Comparison of ENCODE assay signal across 10 cellular contexts in genomic region chr3:108006077-108006675, GRCh38.
DNase-seq lines count a peak whose midpoint lies in the region; ATAC-seq and TF ChIP-seq lines count a peak whose summit lies in the region.
"Had no signal": no experiment of that assay in that cellular context is flagged by ENCODE, and none has a peak within 500 bp of the region (broad histone marks: within the 10 kb centered on the region; RNA-seq: fewer than 3 reads in every experiment).

No MANE protein-coding gene starts in this region.

- 12 to 27% methylated on average over 5 to 6 of the region's 9 CpGs for WGBS in esophagus squamous epithelium, 2 donors
- 15 to 22% (median 18%) methylated on average over 9 of the region's 9 CpGs for WGBS in ovary, 3 donors

- no peaks in the 10 kb centered on the region for H3K27me3 ChIP-seq in Caco-2 (replicated peaks; ENCODE audit: control insufficient read depth, insufficient read depth, low read length)
- no peaks in the 10 kb centered on the region for H3K27me3 ChIP-seq in Peyer's patch
- no peaks in the 10 kb centered on the region for H3K27me3 ChIP-seq in esophagus squamous epithelium
- no peaks in the 10 kb centered on the region for H3K27me3 ChIP-seq in ovary
- H3K27me3 ChIP-seq in vagina = no peaks in the 10 kb centered on the region

- DNase-seq in Caco-2 = peak; percentile 45 to 65
- peak in 2 of 3 donors; percentile 77 to 78 for DNase-seq in Peyer's patch
- DNase-seq in esophagus squamous epithelium (lab: John Stamatoyannopoulos, UW) = no peak
- DNase-seq in omental fat pad (ENCODE audit: low spot score) = no peak
- no peak for DNase-seq in ovary
- DNase-seq in RPMI8226 = no peak
- no peak for DNase-seq in DMS53 (lab: John Stamatoyannopoulos, UW)
- DNase-seq in vagina (ENCODE audit: extremely low spot score in 2 of 2) = no peak
- DNase-seq: activated CD4-positive, alpha-beta T cell treated with anti-CD3 and anti-CD28 coated beads for 48 hours; stimulated activated CD4-positive, alpha-beta T cell treated with anti-CD3 and anti-CD28 coated beads, Interleukin-2, amount 100 ng/mL, for 48 hours had no signal

- TF ChIP-seq POLR2A in Peyer's patch (IDR thresholded peaks at IDR 0.05) (no peak), esophagus squamous epithelium (IDR thresholded peaks at IDR 0.05) (no peak), ovary (IDR thresholded peaks at IDR 0.05) (no peak), vagina (IDR thresholded peaks at IDR 0.05) (no peak)

- CTCF ChIA-PET in Caco-2 (lab: Charles Lee) = no interaction called here

- H3K27ac Mint-ChIP-seq in Caco-2 (ENCODE audit: unreplicated experiment) = no peak overlapping the region

- no peak overlapping the region for H3K4me3 Mint-ChIP-seq in Caco-2 (ENCODE audit: unreplicated experiment)

- H3K36me3 ChIP-seq in Caco-2 (ENCODE audit: control insufficient read depth, insufficient read depth, low read length) (no peaks in the 10 kb centered on the region), Peyer's patch (no peaks in the 10 kb centered on the region), esophagus squamous epithelium (no peaks in the 10 kb centered on the region), ovary (no peaks in the 10 kb centered on the region), vagina (no peaks in the 10 kb centered on the region)

- H3K4me3 ChIP-seq in Caco-2 (ENCODE audit: low read depth, low read length) = no peak overlapping the region
- H3K4me3 ChIP-seq in Peyer's patch = no peak overlapping the region
- peak overlapping the region in 1 of 4 donors; percentile 16 for H3K4me3 ChIP-seq in esophagus squamous epithelium
- no peak overlapping the region for H3K4me3 ChIP-seq in ovary
- H3K4me3 ChIP-seq in vagina = no peak overlapping the region

- peaks cover 5% of the 10 kb centered on the region for H3K27me3 Mint-ChIP-seq in Caco-2 (ENCODE audit: insufficient read depth, unreplicated experiment)

- peak; percentile 60 for ATAC-seq in omental fat pad (ENCODE audit: low FRiP score)

- TF ChIP-seq CTCF in Caco-2 (IDR thresholded peaks at IDR 0.05; ENCODE audit: insufficient read depth in 1 of 2, low read depth in 1 of 2, low read length in 1 of 2, severe bottlenecking in 1 of 2, unreplicated experiment in 1 of 2) (no peak), Peyer's patch (IDR thresholded peaks at IDR 0.05) (peak in 1 of 6 experiments; percentile 17), esophagus squamous epithelium (IDR thresholded peaks at IDR 0.05) (no peak), omental fat pad (IDR thresholded peaks at IDR 0.05) (no peak), ovary (IDR thresholded peaks at IDR 0.05) (no peak), vagina (IDR thresholded peaks at IDR 0.05) (no peak)

- H3K9me3 ChIP-seq in Caco-2 = no peaks in the 10 kb centered on the region
- H3K9me3 ChIP-seq in Peyer's patch = no peaks in the 10 kb centered on the region
- H3K9me3 ChIP-seq in esophagus squamous epithelium = no peaks in the 10 kb centered on the region
- H3K9me3 ChIP-seq in ovary = no peaks in the 10 kb centered on the region
- H3K9me3 ChIP-seq in vagina = no peaks in the 10 kb centered on the region

- peaks cover 17% of the 10 kb centered on the region for H3K4me1 Mint-ChIP-seq in Caco-2 (ENCODE audit: low read depth, unreplicated experiment)

- no TSS peak for BruUV-seq in Caco-2 (replicated peaks; lab: Mats Ljungman, UMichigan)

- no peaks in the 10 kb centered on the region for H3K36me3 Mint-ChIP-seq in Caco-2 (ENCODE audit: insufficient read depth, unreplicated experiment)

- H3K4me1 ChIP-seq in Caco-2 (peaks cover 9% of the 10 kb centered on the region; the same call in 1 of the 2 replicates), Peyer's patch (peaks cover 0 to 20% (median 0%) of the 10 kb centered on the region in 4 donors), esophagus squamous epithelium (peaks cover 17 to 57% (median 23%) of the 10 kb centered on the region in 3 donors), ovary (ENCODE audit: insufficient read depth) (no peaks in the 10 kb centered on the region), vagina (peaks cover 9% of the 10 kb centered on the region)

- H3K9me3 Mint-ChIP-seq in Caco-2 (ENCODE audit: unreplicated experiment) = no peaks in the 10 kb centered on the region

- H3K27ac ChIP-seq in Peyer's patch = peak overlapping the region in 1 of 4 donors; percentile 39
- peak overlapping the region; percentile 17 to 51 (median 41) for H3K27ac ChIP-seq in esophagus squamous epithelium
- H3K27ac ChIP-seq in ovary = no peak overlapping the region
- no peak overlapping the region for H3K27ac ChIP-seq in vagina

- POLR2A ChIA-PET in Caco-2 (lab: Charles Lee) = no interaction called here

- intact Hi-C loops in Caco-2 (cut with micrococcal nuclease; ENCODE audit: unreplicated experiment) = loop anchor here (1.0 to 5.0 kb wide), 2 partner anchors 16 to 216 kb away; partner anchors contain the start of gene IFT57
- intact Hi-C loops in esophagus squamous epithelium (cut with DNase I) = no loop called here
- intact Hi-C loops in ovary (cut with DNase I) = no loop called here
- intact Hi-C loops in vagina (cut with DNase I) = no loop called here

- no peak for TF ChIP-seq EP300 in ovary (IDR thresholded peaks at IDR 0.05)

Comparison
In these comparisons a context has a peak if more than half of its experiments do, and no peak if none do; other contexts are left out.
1. DNase-seq: peak in Caco-2 (2 of 2) and Peyer's patch (2 of 3); none in esophagus squamous epithelium (single experiment), omental fat pad (single experiment), ovary (0 of 5), RPMI8226 (single experiment), DMS53 (single experiment) and vagina (0 of 2).
2. H3K27ac ChIP-seq: peak in esophagus squamous epithelium (4 of 4); none in ovary (0 of 2) and vagina (single experiment).